ENCODE assay signal across 8 cellular contexts in genomic region chr7:129169705-129170319, GRCh38. TPM values are rescaled to one million over a fixed set of nuclear protein-coding genes. Genes with fewer than 3 reads are reported as not detected.
DNase-seq lines count a peak whose midpoint lies in the region; ATAC-seq and TF ChIP-seq lines count a peak whose summit lies in the region.

No MANE protein-coding gene starts in this region.

- H4K91ac ChIP-seq in H9 (ENCODE audit: insufficient read length, low read depth, low read length), result no peak overlapping the region

- H3K4me3 Mint-ChIP-seq in H9 (peak overlapping the region; percentile 63 to 75), T-helper 17 cell (peak overlapping the region; percentile 77), glutamatergic neuron (ENCODE audit: unreplicated experiment) (peak overlapping the region; percentile 74)

- peaks cover 5% of the 10 kb centered on the region; the same call in 1 of the 2 replicates for H3K4me1 ChIP-seq in H9 (ENCODE audit: insufficient read depth, low read length)

- no peak overlapping the region for H2AFZ ChIP-seq in H9 (ENCODE audit: low read length)

- H3T11ph ChIP-seq in H9 (ENCODE audit: low read length), result peak overlapping the region; percentile 98

- peaks cover 2% of the 10 kb centered on the region; the same call in 1 of the 2 replicates for H3K27me3 Mint-ChIP-seq in H9 (ENCODE audit: low read depth)
- peaks cover 35% of the 10 kb centered on the region for H3K27me3 Mint-ChIP-seq in T-helper 17 cell
- peaks cover 9% of the 10 kb centered on the region for H3K27me3 Mint-ChIP-seq in glutamatergic neuron (ENCODE audit: unreplicated experiment)

- H3K36me3 Mint-ChIP-seq in H9 (ENCODE audit: insufficient read depth in 1 of 3, low read depth in 3 of 3), result peaks cover 7 to 25% (median 21%) of the 10 kb centered on the region in 3 experiments; a peak in 6 of 7 replicates
- H3K36me3 Mint-ChIP-seq in T-helper 17 cell (ENCODE audit: low read depth), result peaks cover 3% of the 10 kb centered on the region
- H3K36me3 Mint-ChIP-seq in glutamatergic neuron (ENCODE audit: unreplicated experiment), result no peaks in the 10 kb centered on the region

- DNase-seq in GM10266 (ENCODE audit: extremely low spot score) (peak; percentile 70), H9 (peak; percentile 47), T-helper 17 cell (no peak), glutamatergic neuron (no peak), activated gamma-delta T cell treated with Interleukin-2 at 50 U/mL for 16 hours (no peak), NCI-H2227 treated with DMSO at 0.1 percent for 48 hours (lab: John Stamatoyannopoulos, UW) (no peak)
- peak; percentile 12 for DNase-seq in stimulated activated CD4-positive, alpha-beta T cell treated with anti-CD3 and anti-CD28 coated beads, Interleukin-4, amount 100 ng/mL, for 1 hour

- H3K4ac ChIP-seq in H9 (ENCODE audit: low read depth, low read length), result peak overlapping the region; percentile 94; the same call in 1 of the 2 replicates

- no CpG with 5 or more reads among the region's 16 CpGs for WGBS in H9 (ENCODE audit: extremely low coverage, insufficient read length, low lambda C conversion rate)

- no peak overlapping the region for H2BK5ac ChIP-seq in H9 (ENCODE audit: insufficient read length, low read length)

- peak overlapping the region; percentile 76 for H3K18ac ChIP-seq in H9 (ENCODE audit: insufficient read length, low read depth, low read length)

- H3K4me1 Mint-ChIP-seq in H9, result peaks cover 36 to 38% of the 10 kb centered on the region in 2 experiments
- peaks cover 8% of the 10 kb centered on the region for H3K4me1 Mint-ChIP-seq in T-helper 17 cell
- peaks cover 6% of the 10 kb centered on the region for H3K4me1 Mint-ChIP-seq in glutamatergic neuron (ENCODE audit: low read depth, unreplicated experiment)

- no peaks in the 10 kb centered on the region for H3K27me3 ChIP-seq in H9 (ENCODE audit: insufficient read depth, low read length)

- TF ChIP-seq CTCF in GM10266 (IDR thresholded peaks at IDR 0.05; ENCODE audit: control insufficient read depth, insufficient read depth, low read depth, missing control alignments) (peak; percentile 21), H9 (conservative IDR thresholded peaks at IDR 0.05) (peak; percentile 14; the same call in 2 of the 3 replicates), glutamatergic neuron (IDR thresholded peaks at IDR 0.05; ENCODE audit: partially characterized antibody, unreplicated experiment) (no peak)

- no peak overlapping the region for H3K23ac ChIP-seq in H9 (ENCODE audit: insufficient read length, low read depth, low read length)

- H2BK15ac ChIP-seq in H9 (ENCODE audit: low read depth, low read length), result no peak overlapping the region

- H3K9me3 Mint-ChIP-seq in H9 (peaks cover 3 to 4% of the 10 kb centered on the region in 2 experiments; a peak in 3 of 5 replicates), glutamatergic neuron (ENCODE audit: unreplicated experiment) (peaks cover 2% of the 10 kb centered on the region)

- peak overlapping the region; percentile 93 for H2BK12ac ChIP-seq in H9 (ENCODE audit: insufficient read length, low read depth, low read length)

- H3K9me3 ChIP-seq in H9 (ENCODE audit: control insufficient read depth, low read depth, low read length) (no peaks in the 10 kb centered on the region), T-helper 17 cell (ENCODE audit: control insufficient read depth, low read length, poor library complexity, severe bottlenecking) (no peaks in the 10 kb centered on the region)

- H3K14ac ChIP-seq in H9 (ENCODE audit: insufficient read depth, low read length), result peak overlapping the region; percentile 85; the same call in 1 of the 2 replicates

- H2BK20ac ChIP-seq in H9 (ENCODE audit: low read depth, low read length, poor library complexity, severe bottlenecking), result peak overlapping the region; percentile 32

- peak overlapping the region; percentile 76 for H3K9ac ChIP-seq in H9 (ENCODE audit: extremely low read depth, insufficient read length, low read length)

- ATAC-seq in T-helper 17 cell (peak; percentile 47), GM19035 (IDR thresholded peaks at IDR 0.05; ENCODE audit: unreplicated experiment) (no peak)

- H3K79me1 ChIP-seq in H9 (ENCODE audit: insufficient read depth, low read depth, low read length, poor library complexity, severe bottlenecking), result no peaks in the 10 kb centered on the region

- H3K23me2 ChIP-seq in H9 (ENCODE audit: insufficient read length, low read depth, low read length, poor library complexity, severe bottlenecking), result peaks cover 16% of the 10 kb centered on the region

- peak overlapping the region; percentile 41 for H3K56ac ChIP-seq in H9 (ENCODE audit: insufficient read length, low read depth, low read length)

- H3K27ac ChIP-seq in H9 (ENCODE audit: insufficient read length, low read depth, low read length), result peak overlapping the region; percentile 46

- peak overlapping the region; percentile 57 for H3K4me2 ChIP-seq in H9 (ENCODE audit: insufficient read depth, insufficient read length, low read length)

- H2BK120ac ChIP-seq in H9 (ENCODE audit: low read depth, low read length, poor library complexity, severe bottlenecking), result peak overlapping the region; percentile 100

- H4K20me1 ChIP-seq in H9 (ENCODE audit: control insufficient read depth, insufficient read depth, insufficient read length), result no peaks in the 10 kb centered on the region

- H3K27ac Mint-ChIP-seq in H9, result peak overlapping the region; percentile 85 to 97 (median 95)
- no peak overlapping the region for H3K27ac Mint-ChIP-seq in T-helper 17 cell
- H3K27ac Mint-ChIP-seq in glutamatergic neuron (ENCODE audit: unreplicated experiment), result no peak overlapping the region

- no peak overlapping the region for H2AK5ac ChIP-seq in H9 (ENCODE audit: insufficient read length, low read length)

- no peak overlapping the region for H4K8ac ChIP-seq in H9 (replicated peaks; ENCODE audit: insufficient read length, low read depth, low read length)

- H4K5ac ChIP-seq in H9 (ENCODE audit: insufficient read length, low read depth, low read length), result peak overlapping the region; percentile 88

- H3K79me2 ChIP-seq in H9 (ENCODE audit: insufficient read depth, low read length), result no peaks in the 10 kb centered on the region

RNA-seq across cellular contexts. Expression of gene SMO, which starts 18.6 kb away (rescaled TPM):
- 66.8 and 70.0 TPM in 2 replicates for total RNA-seq in H9 (2021)
- total RNA-seq in T-helper 17 cell, result not detected
- 5.9 TPM for total RNA-seq in glutamatergic neuron (ENCODE audit: unreplicated experiment)

RNA-seq across cellular contexts. Expression of gene TSPAN33, which starts 25.3 kb away (rescaled TPM):
- 34.7 and 36.7 TPM in 2 replicates for total RNA-seq in H9 (2021)
- total RNA-seq in T-helper 17 cell, result 10 to 100 TPM in 1 of 2 donors, 1 to 10 TPM in 1; 3.8 to 68.8 TPM
- 6.6 TPM for total RNA-seq in glutamatergic neuron (ENCODE audit: unreplicated experiment)

RNA-seq across cellular contexts. Expression of gene AHCYL2, which starts 55.0 kb away (rescaled TPM):
- total RNA-seq in H9 (2021) (23.2 and 26.0 TPM in 2 replicates), T-helper 17 cell (10 to 100 TPM; 13.4 to 16.6 TPM), glutamatergic neuron (ENCODE audit: unreplicated experiment) (16.8 TPM)

Comparison
In these comparisons a context has a peak if more than half of its experiments do, and no peak if none do; other contexts are left out.
1. DNase-seq: peak in GM10266 (single experiment), H9 (single experiment) and stimulated activated CD4-positive, alpha-beta T cell treated with anti-CD3 and anti-CD28 coated beads, Interleukin-4, amount 100 ng/mL, for 1 hour (single experiment); none in T-helper 17 cell (0 of 3), glutamatergic neuron (single experiment), activated gamma-delta T cell treated with Interleukin-2 at 50 U/mL for 16 hours (single experiment) and NCI-H2227 treated with DMSO at 0.1 percent for 48 hours (single experiment).
2. H3K27ac Mint-ChIP-seq: peak in H9 (3 of 3); none in T-helper 17 cell (single experiment) and glutamatergic neuron (single experiment).
3. Peak in every context shown above with its lines, with median percentiles within 50 percentile points of each other: H3K4me3 Mint-ChIP-seq.